Comparison of ENCODE assay signal across 25 cellular contexts in the genomic region with DNA sequence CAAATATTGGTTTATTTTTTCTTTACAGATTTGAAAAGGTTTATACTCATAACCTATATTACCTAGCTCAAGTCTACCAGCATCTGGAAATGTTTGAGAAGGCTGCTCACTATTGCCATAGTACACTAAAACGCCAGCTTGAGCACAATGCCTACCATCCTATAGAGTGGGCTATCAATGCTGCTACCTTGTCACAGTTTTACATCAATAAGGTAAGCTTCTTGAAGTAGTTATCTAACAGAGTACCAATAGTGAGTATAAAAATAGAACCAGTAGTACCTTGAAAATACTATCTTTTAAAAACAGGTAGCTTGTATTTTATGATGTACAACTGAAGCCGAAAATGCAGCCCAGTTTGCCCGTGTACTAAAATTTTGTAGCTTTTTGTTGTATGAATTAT.
"Had no signal": no experiment of that assay in that cellular context is flagged by ENCODE, and none has a peak within 500 bp of the region (broad histone marks: within the 10 kb centered on the region; RNA-seq: fewer than 3 reads in every experiment).

No MANE protein-coding gene starts in this region.

- H3K27me3 ChIP-seq: colonic mucosa, dorsolateral prefrontal cortex, esophagus muscularis mucosa, esophagus squamous epithelium, foreskin keratinocyte, gastrocnemius medialis, gastroesophageal sphincter, heart left ventricle, heart right ventricle had no signal

- DNase-seq: colonic mucosa; cortex of kidney; dermis blood vessel endothelial cell; dorsolateral prefrontal cortex; effector CD4-positive, alpha-beta T cell; effector CD8-positive, alpha-beta T cell; effector memory CD4-positive, alpha-beta T cell; effector memory CD8-positive, alpha-beta T cell; endodermal cell; erythroblast; esophagus squamous epithelium; foreskin fibroblast; foreskin keratinocyte; foreskin melanocyte; gastrocnemius medialis; glutamatergic neuron; head of caudate nucleus; heart left ventricle; heart right ventricle had no signal

- H3K27ac ChIP-seq: colonic mucosa, coronary artery, epithelial cell of prostate, esophagus muscularis mucosa, foreskin keratinocyte, gastroesophageal sphincter had no signal

- H3K4me1 ChIP-seq: colonic mucosa, foreskin keratinocyte, gastrocnemius medialis had no signal

- H3K9me3 ChIP-seq: colonic mucosa, esophagus muscularis mucosa, esophagus squamous epithelium, gastrocnemius medialis, gastroesophageal sphincter, heart left ventricle, heart right ventricle had no signal

- H3K27ac Mint-ChIP-seq: dendritic cell treated with granulocyte-macrophage colony-stimulating factor and Interleukin-4, amounts not matched to agents 40 ng/mL and 50 ng/mL, for 4 days; effector memory CD8-positive, alpha-beta T cell; endodermal cell had no signal

- H3K4me3 ChIP-seq: colonic mucosa, coronary artery, dorsolateral prefrontal cortex, esophagus muscularis mucosa, esophagus squamous epithelium, gastrocnemius medialis, gastroesophageal sphincter, heart left ventricle, heart right ventricle had no signal

- H3K9me3 Mint-ChIP-seq: dendritic cell treated with granulocyte-macrophage colony-stimulating factor and Interleukin-4, amounts not matched to agents 40 ng/mL and 50 ng/mL, for 4 days; effector memory CD8-positive, alpha-beta T cell; endodermal cell had no signal

- H3K27me3 Mint-ChIP-seq: dendritic cell treated with granulocyte-macrophage colony-stimulating factor and Interleukin-4, amounts not matched to agents 40 ng/mL and 50 ng/mL, for 4 days; effector memory CD8-positive, alpha-beta T cell had no signal

- H3K36me3 ChIP-seq: colonic mucosa had no signal

- H3K4me3 Mint-ChIP-seq: dendritic cell treated with granulocyte-macrophage colony-stimulating factor and Interleukin-4, amounts not matched to agents 40 ng/mL and 50 ng/mL, for 4 days; effector memory CD8-positive, alpha-beta T cell; endodermal cell had no signal

- ATAC-seq: effector memory CD8-positive, alpha-beta T cell; esophagus mucosa; foreskin keratinocyte; gastrocnemius medialis; gastroesophageal sphincter; heart left ventricle had no signal
